In the genomic region with DNA sequence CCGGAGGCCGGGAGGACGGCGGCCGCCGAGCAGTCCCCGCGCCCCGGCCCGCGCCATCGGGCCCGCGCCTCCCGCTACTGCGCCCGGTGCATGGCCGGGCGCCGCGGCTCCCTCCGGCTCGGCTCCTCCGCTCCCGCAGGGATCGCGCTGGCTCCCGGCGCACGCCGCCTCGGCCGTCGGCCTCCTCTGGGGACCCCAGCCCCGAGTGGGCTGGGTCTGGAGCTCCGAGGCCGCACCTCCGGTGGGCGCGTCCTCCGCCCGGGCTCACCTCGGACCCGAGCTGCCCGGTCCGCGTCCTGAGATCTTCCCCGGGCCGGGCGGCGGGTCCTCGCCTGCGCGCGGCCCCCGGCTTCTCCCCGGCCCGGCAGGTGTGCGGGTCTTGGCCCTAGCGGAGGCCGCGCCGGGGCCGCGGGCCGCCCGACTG, we compare ENCODE assay signal across 12 cellular contexts. TPM values are rescaled to one million over a fixed set of nuclear protein-coding genes. Genes with fewer than 3 reads are reported as not detected.
A peak's percentile ranks its signal among the peaks of the same experiment; 100 is the strongest.
DNase-seq lines count a peak whose midpoint lies in the region; ATAC-seq, FAIRE-seq and TF ChIP-seq lines count a peak whose summit lies in the region.
"Had no signal": no experiment of that assay in that cellular context is flagged by ENCODE, and none has a peak within 500 bp of the region (broad histone marks: within the 10 kb centered on the region; RNA-seq: fewer than 3 reads in every experiment).

No MANE protein-coding gene starts in this region.

- TF ChIP-seq EP300 in A549 (IDR thresholded peaks at IDR 0.05): no peak

- H3K9me3 ChIP-seq in A549: no peaks in the 10 kb centered on the region
- H3K9me3 ChIP-seq in mucosa of descending colon: no peaks in the 10 kb centered on the region
- H3K9me3 ChIP-seq: adrenal gland had no signal

- peak overlapping the region; percentile 63 for H3K4me3 ChIP-seq in A549
- no peak overlapping the region for H3K4me3 ChIP-seq in mucosa of descending colon

- DNase-seq in A549 (ENCODE audit: low read depth in 1 of 2, low spot score in 1 of 2) (no peak), GM12891 (ENCODE audit: insufficient read length, low spot score) (no peak), WTC11 (ENCODE audit: low spot score) (no peak), mucosa of descending colon (no peak), ecto neural progenitor cell (ENCODE audit: low spot score) (no peak), kidney glomerular epithelial cell (lab: John Stamatoyannopoulos, UW) (no peak), G401 (ENCODE audit: low spot score) (no peak)

- POLR2A ChIA-PET in A549 (lab: Yijun Ruan, JAX) (no interaction called here), WTC11 (lab: Charles Lee) (no interaction called here)

- no peak overlapping the region for H3K4me3 Mint-ChIP-seq in WTC11

- H3K4me2 ChIP-seq in A549: peak overlapping the region; percentile 90

- TF ChIP-seq CTCF in A549 (IDR thresholded peaks at IDR 0.05): no peak
- no peak for TF ChIP-seq CTCF in WTC11 (IDR thresholded peaks at IDR 0.05)
- no peak for TF ChIP-seq CTCF in mucosa of descending colon (IDR thresholded peaks at IDR 0.05)

- intact Hi-C loops in mucosa of descending colon (cut with DNase I, micrococcal nuclease): no loop called here

- no peaks in the 10 kb centered on the region for H3K36me3 Mint-ChIP-seq in WTC11
- H3K36me3 Mint-ChIP-seq: memory B cell had no signal

- H3K27ac Mint-ChIP-seq in WTC11: no peak overlapping the region

- ATAC-seq in A549 (peak; percentile 7 to 22; a peak in 2 of 6 replicates), WTC11 (peak; percentile 1; the same call in 1 of the 2 replicates), mucosa of descending colon (peak; percentile 5), GM19452 (IDR thresholded peaks at IDR 0.05; ENCODE audit: unreplicated experiment) (no peak)

- peaks cover 25% of the 10 kb centered on the region for H3K4me1 Mint-ChIP-seq in WTC11

- peaks cover 87% of the 10 kb centered on the region for H3K27me3 Mint-ChIP-seq in WTC11 (ENCODE audit: low read depth)

- H3K9me3 Mint-ChIP-seq in WTC11: no peaks in the 10 kb centered on the region
- H3K9me3 Mint-ChIP-seq: memory B cell had no signal

- CTCF ChIA-PET in A549 (lab: Yijun Ruan, JAX): interaction anchor here (0.6 to 2.7 kb wide), 3 partner anchors 12 to 784 kb away, joined by 3 to 15 read pairs (median 3); partner anchors contain the start of gene TNFRSF13C
- CTCF ChIA-PET in WTC11 (lab: Charles Lee): interaction anchor here (0.8 to 1.9 kb wide), 3 partner anchors 11 to 217 kb away, joined by 5 to 6 read pairs (median 6); no protein-coding TSS in a partner anchor

- no CpG with 5 or more reads among the region's 67 CpGs for WGBS in A549 (ENCODE audit: missing lambda C conversion rate)

- TF ChIP-seq POLR2A in A549 (IDR thresholded peaks at IDR 0.05; ENCODE audit: low read length) (no peak), GM12891 (IDR thresholded peaks at IDR 0.05; ENCODE audit: low read depth, low read length) (no peak)

- peak overlapping the region; percentile 46 to 80; a peak in 4 of 6 replicates for H3K27ac ChIP-seq in A549

- FAIRE-seq in A549 (lab: Jason Lieb, UNC): no peak
- peak; percentile 55 for FAIRE-seq in GM12891 (lab: Jason Lieb, UNC)

- H3K36me3 ChIP-seq in mucosa of descending colon (ENCODE audit: low read depth): no peaks in the 10 kb centered on the region
- H3K36me3 ChIP-seq: adrenal gland had no signal

- no peak for TF ChIP-seq RAD21 in A549 (conservative IDR thresholded peaks at IDR 0.05 in 1 of 2, IDR thresholded peaks at IDR 0.05 in 1 of 2)

- H3K4me1 ChIP-seq in A549 (peaks cover 4% of the 10 kb centered on the region; the same call in 2 of the 3 replicates), mucosa of descending colon (ENCODE audit: low read depth) (peaks cover 40% of the 10 kb centered on the region)

- in situ Hi-C loops in G401 (cut with HindIII; ENCODE audit: low sequenced_read_pairs): no loop called here

TF ChIP-seq in A549, 52 proteins besides CTCF, POLR2A, EP300 and RAD21 (continues in another document):
- TF ChIP-seq MAZ (IDR thresholded peaks at IDR 0.05; ENCODE audit: borderline replicate concordance, low read depth, low read length) (no peak), HOXB13 (CRISPR knock-in tag; IDR thresholded peaks at IDR 0.05; ENCODE audit: low read depth) (no peak)

TF ChIP-seq in GM12891, 5 proteins besides CTCF, POLR2A, EP300 and RAD21:
- no peak for TF ChIP-seq POLR2AphosphoS5 (IDR thresholded peaks at IDR 0.05; ENCODE audit: low read depth, low read length)

TF ChIP-seq in WTC11, 78 proteins besides CTCF, POLR2A, EP300 and RAD21:
- TF ChIP-seq GTF2I (CRISPR knock-in tag; conservative IDR thresholded peaks at IDR 0.05): no peak
- TF ChIP-seq MXD4 (CRISPR knock-in tag; IDR thresholded peaks at IDR 0.05; ENCODE audit: borderline replicate concordance): no peak

RNA-seq across cellular contexts. Expression of gene SHISA8, which starts 0.3 kb away (rescaled TPM):
- polyA plus RNA-seq in A549 (2011; rRNA removed): not detected in 2 replicates
- polyA plus RNA-seq in A549 (2012; cell fraction: cytosol; rRNA removed): 0.25 and 0.76 TPM in 2 replicates
- 1.3 and 2.3 TPM in 2 replicates for polyA plus RNA-seq in A549 (2012; cell fraction: nucleus; rRNA removed)
- 0.14 to 0.15 TPM (median 0.15 TPM) in 3 replicates for polyA plus RNA-seq in A549 (2017; fragmentation: RNase III; extraction: RNeasy Plus Mini Kit Qiagen cat#74134 plus additional on column Dnase treatment)
- not detected in 2 replicates for polyA minus RNA-seq in A549 (2011; rRNA and poly(A)+ RNA removed)
- 3.2 TPM for polyA plus RNA-seq in GM12891 (2012; ENCODE audit: low read depth, missing spikeins)
- 2.1 to 2.4 TPM (median 2.2 TPM) in 3 replicates for total RNA-seq in WTC11 (2021)
- not detected for total RNA-seq in mucosa of descending colon
- total RNA-seq in G401 (2014; rRNA removed; shearing (Covaris generic)): 0.78 and 5.5 TPM in 2 replicates
- total RNA-seq: LHCN-M2, ureter had no signal

RNA-seq across cellular contexts. Expression of gene TNFRSF13C, which starts 12.0 kb away (rescaled TPM):
- polyA plus RNA-seq in A549 (2011; rRNA removed): 0.18 and 0.29 TPM in 2 replicates
- polyA plus RNA-seq in A549 (2012; cell fraction: cytosol; rRNA removed): 0.22 and 0.23 TPM in 2 replicates
- polyA plus RNA-seq in A549 (2012; cell fraction: nucleus; rRNA removed): 4.9 and 5.0 TPM in 2 replicates
- polyA plus RNA-seq in A549 (2017; fragmentation: RNase III; extraction: RNeasy Plus Mini Kit Qiagen cat#74134 plus additional on column Dnase treatment): 0.24 to 0.35 TPM (median 0.26 TPM) in 3 replicates
- 0.21 and 0.29 TPM in 2 replicates for polyA minus RNA-seq in A549 (2011; rRNA and poly(A)+ RNA removed)
- 29.1 TPM for polyA plus RNA-seq in GM12891 (2012; ENCODE audit: low read depth, missing spikeins)
- 2.8 to 3.6 TPM (median 2.8 TPM) in 3 replicates for total RNA-seq in WTC11 (2021)
- total RNA-seq in mucosa of descending colon: under 1 TPM; 0.22 to 0.94 (median 0.55) TPM
- 0.03 and 0.12 TPM in 2 replicates for total RNA-seq in G401 (2014; rRNA removed; shearing (Covaris generic))

RNA-seq across cellular contexts. Expression of gene CENPM, which starts 32.3 kb away (rescaled TPM):
- 22.3 and 23.9 TPM in 2 replicates for polyA plus RNA-seq in A549 (2011; rRNA removed)
- 73.2 and 81.0 TPM in 2 replicates for polyA plus RNA-seq in A549 (2012; cell fraction: cytosol; rRNA removed)
- 79.3 and 105 TPM in 2 replicates for polyA plus RNA-seq in A549 (2012; cell fraction: nucleus; rRNA removed)
- polyA plus RNA-seq in A549 (2017; fragmentation: RNase III; extraction: RNeasy Plus Mini Kit Qiagen cat#74134 plus additional on column Dnase treatment): 34.7 to 40.1 TPM (median 36.5 TPM) in 3 replicates
- polyA minus RNA-seq in A549 (2011; rRNA and poly(A)+ RNA removed): 19.6 and 24.1 TPM in 2 replicates
- polyA plus RNA-seq in GM12891 (2012; ENCODE audit: low read depth, missing spikeins): 45.1 TPM
- 40.3 to 43.7 TPM (median 41.7 TPM) in 3 replicates for total RNA-seq in WTC11 (2021)
- total RNA-seq in mucosa of descending colon: 10 to 100 TPM in 1 of 3 donors, 1 to 10 TPM in 2; 3.2 to 18.8 (median 7.5) TPM
- 89.5 and 91.5 TPM in 2 replicates for total RNA-seq in G401 (2014; rRNA removed; shearing (Covaris generic))

RNA-seq across cellular contexts. Expression of gene SEPTIN3, which starts 54.6 kb away (rescaled TPM):
- polyA plus RNA-seq in A549 (2011; rRNA removed) (1.3 and 1.7 TPM in 2 replicates), A549 (2017; fragmentation: RNase III; extraction: RNeasy Plus Mini Kit Qiagen cat#74134 plus additional on column Dnase treatment) (0.84 to 1.3 TPM (median 1.1 TPM) in 3 replicates)
- polyA plus RNA-seq in A549 (2012; cell fraction: cytosol; rRNA removed): 0.99 and 1.3 TPM in 2 replicates
- polyA plus RNA-seq in A549 (2012; cell fraction: nucleus; rRNA removed): 0.52 and 0.75 TPM in 2 replicates
- 0.83 and 1.8 TPM in 2 replicates for polyA minus RNA-seq in A549 (2011; rRNA and poly(A)+ RNA removed)
- 0.71 TPM for polyA plus RNA-seq in GM12891 (2012; ENCODE audit: low read depth, missing spikeins)
- total RNA-seq in WTC11 (2021) (19.5 to 25.3 TPM (median 24.0 TPM) in 3 replicates), mucosa of descending colon (1 to 10 TPM in 1 of 3 donors, under 1 TPM in 2; 0.23 to 1.6 (median 0.41) TPM)
- total RNA-seq in G401 (2014; rRNA removed; shearing (Covaris generic)): 1.2 and 2.4 TPM in 2 replicates
- total RNA-seq: LHCN-M2 had no signal
